In the genomic region with DNA sequence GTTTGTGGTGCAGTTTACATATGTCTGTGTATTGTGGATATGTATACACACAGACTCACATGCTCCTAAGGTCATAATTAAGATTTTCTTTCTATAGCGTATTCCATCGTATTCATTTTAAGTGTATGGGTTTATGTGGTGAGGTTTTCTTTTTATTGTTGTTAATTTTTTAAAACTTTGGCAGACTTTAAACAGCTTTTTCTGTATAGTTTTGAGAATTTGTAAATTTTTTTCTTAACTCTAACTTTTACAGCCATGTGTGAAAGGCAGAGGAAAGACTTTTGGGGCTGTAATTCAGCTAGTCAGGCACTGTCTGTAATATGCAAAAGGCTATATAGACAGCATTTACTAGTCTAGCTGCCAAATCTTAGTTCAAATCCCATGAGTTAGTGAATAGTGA, we compare ENCODE assay signal across 10 cellular contexts. TPM values are rescaled to one million over a fixed set of nuclear protein-coding genes. Genes with fewer than 3 reads are reported as not detected.
DNase-seq lines count a peak whose midpoint lies in the region; TF ChIP-seq lines count a peak whose summit lies in the region.
"Had no signal": no experiment of that assay in that cellular context is flagged by ENCODE, and none has a peak within 500 bp of the region (broad histone marks: within the 10 kb centered on the region; RNA-seq: fewer than 3 reads in every experiment).

No MANE protein-coding gene starts in this region.

- H3K79me2 ChIP-seq in ACC112 (ENCODE audit: control insufficient read depth, insufficient read depth, low read length, unreplicated experiment) (peaks cover 59% of the 10 kb centered on the region), neural cell (replicated peaks; ENCODE audit: insufficient read depth, low read length) (peaks cover 52% of the 10 kb centered on the region)

- no peak for TF ChIP-seq CTCF in neural cell (IDR thresholded peaks at IDR 0.05; ENCODE audit: poor library complexity, severe bottlenecking)

- no peaks in the 10 kb centered on the region for H3K27me3 ChIP-seq in ACC112 (ENCODE audit: insufficient read depth, low read length)
- no peaks in the 10 kb centered on the region for H3K27me3 ChIP-seq in MG63
- no peaks in the 10 kb centered on the region for H3K27me3 ChIP-seq in endocrine pancreas (ENCODE audit: control insufficient read depth, insufficient read depth, low read length)
- no peaks in the 10 kb centered on the region for H3K27me3 ChIP-seq in neural cell (ENCODE audit: insufficient read depth, low read depth, low read length)

- peak overlapping the region; percentile 76 for H3K4me2 ChIP-seq in neural cell (ENCODE audit: low read length)

- no peaks in the 10 kb centered on the region for H3K9me2 ChIP-seq in neural cell (ENCODE audit: insufficient read depth, low read length)

- no peaks in the 10 kb centered on the region for H3K36me3 ChIP-seq in ACC112 (ENCODE audit: insufficient read depth, low read length)
- no peaks in the 10 kb centered on the region for H3K36me3 ChIP-seq in MG63
- H3K36me3 ChIP-seq in endocrine pancreas (ENCODE audit: control insufficient read depth, insufficient read depth, low read length): no peaks in the 10 kb centered on the region
- H3K36me3 ChIP-seq in neural cell (ENCODE audit: insufficient read depth, low read length): no peaks in the 10 kb centered on the region

- H3K27ac ChIP-seq in ACC112 (ENCODE audit: low read depth, low read length) (no peak overlapping the region), neural cell (ENCODE audit: low read length) (no peak overlapping the region)

- H3K4me1 ChIP-seq in ACC112 (ENCODE audit: control insufficient read depth, insufficient read depth, low read length, unreplicated experiment): peaks cover 38% of the 10 kb centered on the region
- H3K4me1 ChIP-seq in endocrine pancreas (ENCODE audit: control insufficient read depth, insufficient read depth, low read length): peaks cover 5% of the 10 kb centered on the region

- no peak for DNase-seq in MG63
- DNase-seq in ecto neural progenitor cell (ENCODE audit: low spot score): no peak
- no peak for DNase-seq in MV-4-11 (lab: John Stamatoyannopoulos, UW)
- no peak for DNase-seq in kidney tubule cell (ENCODE audit: low spot score)
- DNase-seq in hippocampal formation (lab: John Stamatoyannopoulos, UW): no peak
- DNase-seq: activated T-cell treated with anti-CD3 and anti-CD28 coated beads, Interleukin-2, amount 50 U/mL, for 1 hour; naive thymus-derived CD8-positive, alpha-beta T cell had no signal

- H3K9ac ChIP-seq in endocrine pancreas (ENCODE audit: control insufficient read depth, insufficient read depth, low read length) (no peak overlapping the region), neural cell (ENCODE audit: low read length) (peak overlapping the region; percentile 84)

- H2AFZ ChIP-seq in ACC112 (ENCODE audit: low read length, unreplicated experiment) (no peak overlapping the region), neural cell (ENCODE audit: low read depth, low read length) (no peak overlapping the region)

- H3K4me3 ChIP-seq in ACC112 (ENCODE audit: low read depth, low read length) (peak overlapping the region; percentile 79), MG63 (peak overlapping the region; percentile 98), endocrine pancreas (ENCODE audit: control insufficient read depth, insufficient read depth, low read length) (peak overlapping the region; percentile 95), neural cell (ENCODE audit: low read length) (peak overlapping the region; percentile 86)

- H4K20me1 ChIP-seq in neural cell (ENCODE audit: insufficient read depth): peaks cover 4% of the 10 kb centered on the region

- no peak for TF ChIP-seq EP300 in neural cell (conservative IDR thresholded peaks at IDR 0.05; ENCODE audit: poor library complexity, severe bottlenecking)

- TF ChIP-seq RAD21 in neural cell (conservative IDR thresholded peaks at IDR 0.05): no peak

- peaks cover 3% of the 10 kb centered on the region; the same call in 1 of the 2 replicates for H3K9me3 ChIP-seq in MG63
- H3K9me3 ChIP-seq in endocrine pancreas (ENCODE audit: control insufficient read depth, low read length): no peaks in the 10 kb centered on the region
- no peaks in the 10 kb centered on the region for H3K9me3 ChIP-seq in neural cell (ENCODE audit: low read length)

- no peaks in the 10 kb centered on the region for H3F3A ChIP-seq in neural cell (ENCODE audit: insufficient read depth, low read length, poor library complexity, severe bottlenecking)

TF ChIP-seq in neural cell, 6 proteins besides CTCF, POLR2A, EP300 and RAD21:
- TF ChIP-seq MXI1 (conservative IDR thresholded peaks at IDR 0.05; ENCODE audit: poor library complexity, severe bottlenecking): no peak
- TF ChIP-seq, protein P1, sequence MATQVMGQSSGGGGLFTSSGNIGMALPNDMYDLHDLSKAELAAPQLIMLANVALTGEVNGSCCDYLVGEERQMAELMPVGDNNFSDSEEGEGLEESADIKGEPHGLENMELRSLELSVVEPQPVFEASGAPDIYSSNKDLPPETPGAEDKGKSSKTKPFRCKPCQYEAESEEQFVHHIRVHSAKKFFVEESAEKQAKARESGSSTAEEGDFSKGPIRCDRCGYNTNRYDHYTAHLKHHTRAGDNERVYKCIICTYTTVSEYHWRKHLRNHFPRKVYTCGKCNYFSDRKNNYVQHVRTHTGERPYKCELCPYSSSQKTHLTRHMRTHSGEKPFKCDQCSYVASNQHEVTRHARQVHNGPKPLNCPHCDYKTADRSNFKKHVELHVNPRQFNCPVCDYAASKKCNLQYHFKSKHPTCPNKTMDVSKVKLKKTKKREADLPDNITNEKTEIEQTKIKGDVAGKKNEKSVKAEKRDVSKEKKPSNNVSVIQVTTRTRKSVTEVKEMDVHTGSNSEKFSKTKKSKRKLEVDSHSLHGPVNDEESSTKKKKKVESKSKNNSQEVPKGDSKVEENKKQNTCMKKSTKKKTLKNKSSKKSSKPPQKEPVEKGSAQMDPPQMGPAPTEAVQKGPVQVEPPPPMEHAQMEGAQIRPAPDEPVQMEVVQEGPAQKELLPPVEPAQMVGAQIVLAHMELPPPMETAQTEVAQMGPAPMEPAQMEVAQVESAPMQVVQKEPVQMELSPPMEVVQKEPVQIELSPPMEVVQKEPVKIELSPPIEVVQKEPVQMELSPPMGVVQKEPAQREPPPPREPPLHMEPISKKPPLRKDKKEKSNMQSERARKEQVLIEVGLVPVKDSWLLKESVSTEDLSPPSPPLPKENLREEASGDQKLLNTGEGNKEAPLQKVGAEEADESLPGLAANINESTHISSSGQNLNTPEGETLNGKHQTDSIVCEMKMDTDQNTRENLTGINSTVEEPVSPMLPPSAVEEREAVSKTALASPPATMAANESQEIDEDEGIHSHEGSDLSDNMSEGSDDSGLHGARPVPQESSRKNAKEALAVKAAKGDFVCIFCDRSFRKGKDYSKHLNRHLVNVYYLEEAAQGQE (IDR thresholded peaks at IDR 0.05; ENCODE audit: borderline replicate concordance): no peak
- TF ChIP-seq EZH2 (IDR thresholded peaks at IDR 0.05; ENCODE audit: borderline replicate concordance, insufficient read depth, low read length, poor library complexity, severe bottlenecking): no peak
- TF ChIP-seq SMC3 (conservative IDR thresholded peaks at IDR 0.05; ENCODE audit: poor library complexity): no peak
- no peak for TF ChIP-seq POLR2AphosphoS5 (IDR thresholded peaks at IDR 0.05)
- no peak for TF ChIP-seq TAF1 (IDR thresholded peaks at IDR 0.05; ENCODE audit: low read depth)

RNA-seq across cellular contexts. Expression of a gene that starts 2.2 kb away (rescaled TPM):
- total RNA-seq in MG63 (2014; rRNA removed; shearing (Covaris generic); ENCODE audit: low replicate concordance): 8.3 and 11.2 TPM in 2 replicates
- 10.7 and 10.8 TPM in 2 replicates for polyA plus RNA-seq in neural cell
- polyA minus RNA-seq in neural cell: 39.4 and 49.2 TPM in 2 replicates
